Comparison of ENCODE assay signal across 12 cellular contexts in the genomic region with DNA sequence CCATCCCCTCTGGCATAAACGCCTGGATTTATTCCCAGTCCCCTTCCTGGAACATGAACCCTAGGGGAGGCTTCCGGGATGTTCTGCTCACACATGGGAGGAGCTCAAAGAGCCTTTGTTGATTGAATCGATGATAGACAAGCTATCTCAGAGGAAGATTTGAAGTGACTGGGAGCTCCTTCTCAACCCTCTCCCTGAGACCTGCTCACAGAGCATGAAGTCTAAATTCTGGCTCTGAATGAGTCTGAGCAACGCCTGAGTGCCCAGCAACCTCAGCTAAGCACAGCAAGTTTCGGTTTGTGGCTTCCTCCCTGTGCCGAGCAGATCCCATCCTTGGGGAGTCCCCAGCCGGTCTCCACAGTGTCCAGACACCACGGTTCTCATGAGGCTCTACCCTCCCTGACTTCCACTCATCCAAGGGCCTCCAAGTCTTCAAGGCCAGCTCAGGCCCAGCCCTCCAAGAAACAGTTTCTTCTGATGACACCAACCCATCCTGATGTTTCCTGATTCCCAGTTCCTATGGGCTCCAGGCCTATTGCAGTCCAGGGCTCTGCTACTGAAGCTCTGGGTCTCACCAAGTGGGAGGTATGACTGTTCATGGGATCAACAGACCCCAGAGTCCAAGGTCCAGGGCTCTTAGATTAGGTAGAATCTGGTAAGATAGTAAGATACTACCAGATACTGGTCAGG.
DNase-seq lines count a peak whose midpoint lies in the region; ATAC-seq and TF ChIP-seq lines count a peak whose summit lies in the region.
"Had no signal": no experiment of that assay in that cellular context is flagged by ENCODE, and none has a peak within 500 bp of the region (broad histone marks: within the 10 kb centered on the region; RNA-seq: fewer than 3 reads in every experiment).

No MANE protein-coding gene starts in this region.

- H4K20me1 ChIP-seq in GM23248 (ENCODE audit: insufficient read depth): no peaks in the 10 kb centered on the region

- no peak overlapping the region for H2BK12ac ChIP-seq in mesenchymal stem cell (ENCODE audit: low read length in 2 of 2)

- no peak overlapping the region for H4K91ac ChIP-seq in mesenchymal stem cell (ENCODE audit: low read length)

- no peak overlapping the region for H3K4me3 ChIP-seq in kidney epithelial cell (ENCODE audit: low read depth, low read length)
- no peak overlapping the region for H3K4me3 ChIP-seq in mesenchymal stem cell (ENCODE audit: insufficient read depth in 1 of 2, low read depth in 1 of 2, low read length in 2 of 2)
- H3K4me3 ChIP-seq in GM23248: no peak overlapping the region

- H3K9me3 ChIP-seq in mesenchymal stem cell (ENCODE audit: control insufficient read depth, low read length) (no peaks in the 10 kb centered on the region), GM23248 (ENCODE audit: low read depth) (no peaks in the 10 kb centered on the region)

- no peak overlapping the region for H2AK5ac ChIP-seq in mesenchymal stem cell (ENCODE audit: low read length, severe bottlenecking)

- DNase-seq in kidney epithelial cell (ENCODE audit: low read depth) (peak; percentile 38), mesenchymal stem cell (no peak), SIG-M5 treated with dmso at 0.1 percent for 504 hours (lab: John Stamatoyannopoulos, UW; ENCODE audit: unreplicated experiment) (no peak), GM23248 (no peak), GDM1 (lab: John Stamatoyannopoulos, UW) (no peak)
- DNase-seq: activated naive CD4-positive, alpha-beta T cell treated with anti-CD3 and anti-CD28 coated beads, Interleukin-2, amount 10 ng/mL, durations not matched to agents 7 days and 5 days; stimulated activated CD8-positive, alpha-beta memory T cell treated with anti-CD3 and anti-CD28 coated beads, Interleukin-4, amount 100 ng/mL, for 48 hours; T-cell had no signal

- ATAC-seq in GM18508 (IDR thresholded peaks at IDR 0.05; ENCODE audit: insufficient read depth, unreplicated experiment) (peak; percentile 87), GM21447 (IDR thresholded peaks at IDR 0.05; ENCODE audit: unreplicated experiment) (peak; percentile 97), HG03280 (IDR thresholded peaks at IDR 0.05; ENCODE audit: unreplicated experiment) (peak; percentile 83)
- ATAC-seq: natural killer cell treated with Interleukin-12 subunit alpha and Interleukin-12 subunit beta and Interleukin-15 and Interleukin-18, amount 100 ng/mL, for 72 hours; T-cell had no signal

- no peak overlapping the region for H3K4ac ChIP-seq in mesenchymal stem cell (ENCODE audit: low read depth in 1 of 2, low read length in 2 of 2)

- H3K27ac ChIP-seq in mesenchymal stem cell (ENCODE audit: low read length, poor library complexity, severe bottlenecking) (no peak overlapping the region), GM23248 (no peak overlapping the region)

- H3K79me2 ChIP-seq in GM23248 (ENCODE audit: insufficient read depth): no peaks in the 10 kb centered on the region

- in situ Hi-C loops in GM23248 (cut with MboI): no loop called here

- 93% methylated on average over 8 of the region's 8 CpGs for WGBS in mesenchymal stem cell
- WGBS in GM23248 (ENCODE audit: low coverage in 1 of 2, low lambda C conversion rate in 2 of 2, missing lambda C conversion rate in 2 of 2), 2 experiments: 57 to 72% methylated on average over 8 of the region's 8 CpGs

- H3K23ac ChIP-seq in mesenchymal stem cell (ENCODE audit: low read length in 2 of 2): no peak overlapping the region

- no peak overlapping the region for H2BK5ac ChIP-seq in mesenchymal stem cell (ENCODE audit: low read depth, low read length, poor library complexity, severe bottlenecking)

- no peak overlapping the region for H4K8ac ChIP-seq in mesenchymal stem cell (ENCODE audit: low read length)

- no peak overlapping the region for H2BK120ac ChIP-seq in mesenchymal stem cell (ENCODE audit: low read depth, low read length)

- H3K9me2 ChIP-seq in GM23248 (ENCODE audit: insufficient read depth): no peaks in the 10 kb centered on the region

- H3K9ac ChIP-seq in mesenchymal stem cell (ENCODE audit: low read length): no peak overlapping the region
- no peak overlapping the region for H3K9ac ChIP-seq in GM23248

- H2BK15ac ChIP-seq in mesenchymal stem cell (ENCODE audit: low read depth, poor library complexity, severe bottlenecking): no peak overlapping the region

- H3K14ac ChIP-seq in mesenchymal stem cell (ENCODE audit: low read length in 2 of 2): no peak overlapping the region

- no peaks in the 10 kb centered on the region for H3F3A ChIP-seq in GM23248 (ENCODE audit: insufficient read depth)

- H3K4me1 ChIP-seq in mesenchymal stem cell (ENCODE audit: control insufficient read depth, insufficient read depth, low read depth, low read length) (peaks cover 8% of the 10 kb centered on the region), GM23248 (ENCODE audit: insufficient read depth) (no peaks in the 10 kb centered on the region)

- H3K4me2 ChIP-seq in mesenchymal stem cell (ENCODE audit: low read length, poor library complexity, severe bottlenecking) (no peak overlapping the region), GM23248 (ENCODE audit: unreplicated experiment) (no peak overlapping the region)

- no peak overlapping the region for H3K18ac ChIP-seq in mesenchymal stem cell (ENCODE audit: low read depth in 1 of 2, low read length in 2 of 2)

- no peaks in the 10 kb centered on the region for H3K79me1 ChIP-seq in mesenchymal stem cell (replicated peaks; ENCODE audit: low read length, poor library complexity, severe bottlenecking)

- peaks cover 10% of the 10 kb centered on the region for H3K27me3 ChIP-seq in kidney epithelial cell (ENCODE audit: control insufficient read depth, insufficient read depth, low read length)
- H3K27me3 ChIP-seq in mesenchymal stem cell (ENCODE audit: control insufficient read depth in 1 of 2, insufficient read depth in 1 of 2, low read length in 2 of 2): peaks cover 19 to 27% of the 10 kb centered on the region in 2 experiments
- H3K27me3 ChIP-seq in GM23248 (replicated peaks; ENCODE audit: insufficient read depth): no peaks in the 10 kb centered on the region; the same call in 1 of the 2 replicates

- no peak overlapping the region for H2AFZ ChIP-seq in mesenchymal stem cell (ENCODE audit: low read depth, low read length)
- no peak overlapping the region for H2AFZ ChIP-seq in GM23248

- TF ChIP-seq CTCF in kidney epithelial cell (IDR thresholded peaks at IDR 0.05; ENCODE audit: insufficient read depth, low read length, poor library complexity, severe bottlenecking): no peak

- H3K36me3 ChIP-seq in kidney epithelial cell (ENCODE audit: control insufficient read depth, insufficient read depth, low read length) (no peaks in the 10 kb centered on the region), mesenchymal stem cell (ENCODE audit: control insufficient read depth in 1 of 2, insufficient read depth in 2 of 2, low read depth in 1 of 2, low read length in 2 of 2) (no peaks in the 10 kb centered on the region), GM23248 (ENCODE audit: low read depth) (no peaks in the 10 kb centered on the region)
